Comparison of ENCODE assay signal across 1 cellular context in the genomic region with DNA sequence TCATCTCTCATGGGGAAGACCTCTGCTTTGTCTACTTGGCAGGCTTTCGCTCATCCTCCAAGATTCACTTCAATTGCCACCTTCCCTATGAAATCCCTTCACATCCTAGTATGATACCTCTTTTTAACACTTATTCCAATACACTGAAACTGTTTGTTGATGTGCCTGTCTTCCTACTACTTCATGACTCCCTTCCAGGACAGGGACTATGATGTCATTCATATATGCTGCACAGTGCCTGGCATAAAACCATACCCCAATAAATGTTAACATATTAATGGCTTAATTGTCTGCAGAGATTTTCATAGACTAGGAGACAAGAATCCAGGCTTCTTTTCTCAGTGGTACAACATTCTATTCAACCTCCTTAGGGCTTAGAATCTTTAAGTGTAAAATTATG.
TF ChIP-seq lines count a peak whose summit lies in the region.

No MANE protein-coding gene starts in this region.

TF ChIP-seq in GM23338, 12 proteins besides CTCF, POLR2A, EP300 and RAD21 (continued from another document):
- no peak for TF ChIP-seq STAT1 (IDR thresholded peaks at IDR 0.05; ENCODE audit: unreplicated experiment)
